ENCODE assay signal across 8 cellular contexts in the genomic region with DNA sequence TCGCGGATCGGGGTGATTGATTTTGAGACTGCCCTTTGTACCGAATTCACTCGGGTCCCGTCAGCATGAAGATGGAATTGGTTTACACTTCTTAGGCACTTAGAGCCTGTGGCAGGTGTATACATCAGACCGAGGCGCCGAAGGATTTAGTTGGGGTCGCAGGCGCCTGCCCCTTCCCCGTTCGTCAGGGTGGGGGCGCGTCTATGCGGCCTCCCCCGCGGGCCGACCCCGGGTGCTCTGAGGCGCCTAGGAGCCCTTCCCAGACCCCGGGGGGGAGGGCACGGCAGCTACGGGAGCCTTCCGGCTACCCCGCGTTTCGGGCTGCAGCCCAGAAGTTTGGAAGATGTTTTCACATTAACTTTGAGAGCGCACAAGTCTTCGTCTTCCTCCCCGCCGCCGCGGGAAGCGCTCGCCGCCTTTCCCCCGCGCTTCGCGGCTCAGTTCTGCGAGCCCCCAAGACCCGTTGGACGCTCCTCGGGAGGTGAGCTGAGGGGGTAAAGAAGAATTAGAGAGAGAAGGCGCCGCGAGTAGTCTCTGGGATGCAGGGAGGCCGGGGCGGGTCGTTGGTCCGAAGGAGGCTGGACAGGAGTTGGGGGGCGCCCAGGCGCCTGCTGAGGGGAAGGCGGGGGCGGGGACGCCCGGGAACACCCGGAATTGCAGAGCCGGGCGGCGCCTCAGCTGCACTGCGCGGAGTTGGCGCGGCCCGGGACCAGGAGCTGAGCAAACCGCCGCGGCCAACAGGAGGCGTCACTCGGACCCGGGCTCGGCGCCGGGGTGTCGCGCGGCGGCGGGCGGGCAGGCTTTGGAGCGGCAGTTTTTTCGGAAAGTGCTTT. TPM values are rescaled to one million over a fixed set of nuclear protein-coding genes. Genes with fewer than 3 reads are reported as not detected.
A peak's percentile ranks its signal among the peaks of the same experiment; 100 is the strongest.
DNase-seq lines count a peak whose midpoint lies in the region; ATAC-seq and TF ChIP-seq lines count a peak whose summit lies in the region.

No MANE protein-coding gene starts in this region.

- TF ChIP-seq POLR2A in suprapubic skin (IDR thresholded peaks at IDR 0.05), result no peak

- no TSS peak for BruUV-seq in OCI-LY7 (replicated peaks; lab: Mats Ljungman, UMichigan)

- peak overlapping the region; percentile 90 for H3K4me3 Mint-ChIP-seq in natural killer cell treated with Interleukin-12 subunit alpha and Interleukin-12 subunit beta and Interleukin-15 and Interleukin-18, amount 100 ng/mL, for 72 hours

- peak; percentile 0 to 2 for ATAC-seq in natural killer cell treated with Interleukin-12 subunit alpha and Interleukin-12 subunit beta and Interleukin-15 and Interleukin-18, amount 100 ng/mL, for 72 hours

- peaks cover 30% of the 10 kb centered on the region for H3K36me3 ChIP-seq in OCI-LY7 (ENCODE audit: insufficient read depth, low read length)
- peaks cover 22% of the 10 kb centered on the region for H3K36me3 ChIP-seq in suprapubic skin

- intact Hi-C loops in OCI-LY7 (cut with micrococcal nuclease; ENCODE audit: unreplicated experiment), result loop anchor here (1.0 to 10.0 kb wide), 9 partner anchors 120 to 820 kb away; a partner anchor contains a TSS

- H3K27ac Mint-ChIP-seq in natural killer cell treated with Interleukin-12 subunit alpha and Interleukin-12 subunit beta and Interleukin-15 and Interleukin-18, amount 100 ng/mL, for 72 hours, result peak overlapping the region; percentile 86 to 89

- no peaks in the 10 kb centered on the region for H3K27me3 Mint-ChIP-seq in natural killer cell treated with Interleukin-12 subunit alpha and Interleukin-12 subunit beta and Interleukin-15 and Interleukin-18, amount 100 ng/mL, for 72 hours

- POLR2A ChIA-PET in OCI-LY7 (lab: Charles Lee), result interaction anchor here (0.6 to 2.7 kb wide), 18 partner anchors 10 to 500 kb away, joined by 3 to 16 read pairs (median 4); a partner anchor contains a TSS

- TF ChIP-seq CTCF in GM20000 (IDR thresholded peaks at IDR 0.05; ENCODE audit: extremely low read depth, missing control alignments) (peak; percentile 14), OCI-LY7 (conservative IDR thresholded peaks at IDR 0.05; ENCODE audit: low read length) (peak; percentile 75), fibroblast of the aortic adventitia (IDR thresholded peaks at IDR 0.05; ENCODE audit: insufficient read depth, low read length) (peak; percentile 18), suprapubic skin (IDR thresholded peaks at IDR 0.05) (peak in 1 of 2 donors; percentile 36)

- peaks cover 21% of the 10 kb centered on the region for H3K36me3 Mint-ChIP-seq in natural killer cell treated with Interleukin-12 subunit alpha and Interleukin-12 subunit beta and Interleukin-15 and Interleukin-18, amount 100 ng/mL, for 72 hours

- H3K9me3 ChIP-seq in OCI-LY7 (ENCODE audit: low read length), result no peaks in the 10 kb centered on the region
- H3K9me3 ChIP-seq in suprapubic skin, result no peaks in the 10 kb centered on the region

- WGBS in suprapubic skin, result under 1% methylated on average over 57 of the region's 84 CpGs

- peaks cover 46% of the 10 kb centered on the region for H3K79me2 ChIP-seq in OCI-LY7 (ENCODE audit: insufficient read depth, low read depth, low read length)

- no peaks in the 10 kb centered on the region for H3K9me3 Mint-ChIP-seq in natural killer cell treated with Interleukin-12 subunit alpha and Interleukin-12 subunit beta and Interleukin-15 and Interleukin-18, amount 100 ng/mL, for 72 hours

- peak overlapping the region; percentile 65 for H2AFZ ChIP-seq in OCI-LY7 (ENCODE audit: low read length)

- in situ Hi-C loops in ACHN (cut with HindIII; ENCODE audit: low pct_ligation_motif_present, low pct_unique_long_range_greater_than_20kb, low sequenced_read_pairs), result no loop called here

- DNase-seq in ACHN (peak; percentile 55), GM20000 (ENCODE audit: low spot score) (peak; percentile 45), OCI-LY7 (ENCODE audit: low spot score) (peak; percentile 66), fibroblast of the aortic adventitia (ENCODE audit: low read depth) (peak; percentile 53), suprapubic skin (ENCODE audit: low spot score in 2 of 2) (peak; percentile 83 to 86), OCI-M2 (lab: John Stamatoyannopoulos, UW; ENCODE audit: unreplicated experiment) (no peak)
- peak; percentile 21 for DNase-seq in activated T-helper 9 cell treated with anti-CD3 and anti-CD28 coated beads, Interleukin-2, amount 50 U/mL, for 16 hours (ENCODE audit: low read depth)
- peak; percentile 71 for DNase-seq in natural killer cell treated with Interleukin-12 subunit alpha and Interleukin-12 subunit beta and Interleukin-15 and Interleukin-18, amount 100 ng/mL, for 72 hours (ENCODE audit: low spot score)

- H3K4me1 Mint-ChIP-seq in natural killer cell treated with Interleukin-12 subunit alpha and Interleukin-12 subunit beta and Interleukin-15 and Interleukin-18, amount 100 ng/mL, for 72 hours (ENCODE audit: low read depth in 2 of 2), result peaks cover 44 to 60% of the 10 kb centered on the region in 2 donors

- TF ChIP-seq EP300 in suprapubic skin (IDR thresholded peaks at IDR 0.05), result no peak

- no peaks in the 10 kb centered on the region for H3K9me2 ChIP-seq in OCI-LY7 (ENCODE audit: insufficient read depth, low read length)

- CTCF ChIA-PET in OCI-LY7 (lab: Charles Lee; ENCODE audit: unreplicated experiment), result interaction anchor here (1.1 kb wide), 2 partner anchors 407 to 413 kb away, joined by 3 to 5 read pairs; no protein-coding TSS in a partner anchor

- peak overlapping the region; percentile 87 for H3K4me2 ChIP-seq in OCI-LY7 (ENCODE audit: low read length)

- H3K4me3 ChIP-seq in OCI-LY7 (ENCODE audit: low read depth, low read length, poor library complexity, severe bottlenecking), result peak overlapping the region; percentile 96
- peak overlapping the region; percentile 85 for H3K4me3 ChIP-seq in fibroblast of the aortic adventitia (ENCODE audit: low read depth, low read length)
- H3K4me3 ChIP-seq in suprapubic skin, result peak overlapping the region; percentile 80

- H3K27me3 ChIP-seq in suprapubic skin, result no peaks in the 10 kb centered on the region

- H3K27ac ChIP-seq in OCI-LY7 (ENCODE audit: low read depth, low read length, poor library complexity, severe bottlenecking) (peak overlapping the region; percentile 77), suprapubic skin (peak overlapping the region; percentile 98)

- peaks cover 39% of the 10 kb centered on the region for H4K20me1 ChIP-seq in OCI-LY7 (ENCODE audit: insufficient read depth, low read length)

- H3K4me1 ChIP-seq in OCI-LY7 (ENCODE audit: insufficient read depth, low read length, poor library complexity, severe bottlenecking) (peaks cover 48% of the 10 kb centered on the region), suprapubic skin (peaks cover 46% of the 10 kb centered on the region)

RNA-seq across cellular contexts. Expression of a gene that starts 0.7 kb away (rescaled TPM):
- total RNA-seq in OCI-LY7 (2014; rRNA removed; shearing (Covaris generic)), result 9.7 and 10.0 TPM in 2 replicates
- total RNA-seq in OCI-LY7 (2022) (13.4 and 14.8 TPM in 2 replicates), fibroblast of the aortic adventitia (ENCODE audit: low replicate concordance) (26.1 and 67.1 TPM in 2 replicates), suprapubic skin (100 to 1,000 TPM in 3 of 4 donors, 10 to 100 TPM in 1; 85.5 to 152 (median 140) TPM)
- 10 to 100 TPM; 35.9 to 38.0 TPM for total RNA-seq in natural killer cell treated with Interleukin-12 subunit alpha and Interleukin-12 subunit beta and Interleukin-15 and Interleukin-18, amount 100 ng/mL, for 72 hours
